In genomic region chr5:105740242-105740641, GRCh38 we compare ENCODE assay signal across 19 cellular contexts.
DNase-seq lines count a peak whose midpoint lies in the region; ATAC-seq, FAIRE-seq and TF ChIP-seq lines count a peak whose summit lies in the region.
"Had no signal": no experiment of that assay in that cellular context is flagged by ENCODE, and none has a peak within 500 bp of the region (broad histone marks: within the 10 kb centered on the region; RNA-seq: fewer than 3 reads in every experiment).

No MANE protein-coding gene starts in this region.

- SMC1A ChIA-PET in GM12878 (lab: Charles Lee; ENCODE audit: uncharacterized antibody, unreplicated experiment) = interaction anchor here (0.6 kb wide), 1 partner anchor 1221 kb away, joined by 3 read pairs; no protein-coding TSS in a partner anchor

- H3K9me2 ChIP-seq in GM23338 (ENCODE audit: insufficient read depth) = no peaks in the 10 kb centered on the region

- intact Hi-C loops in GM12878 (cut with micrococcal nuclease; ENCODE audit: unreplicated experiment) = no loop called here

- H3K4me3 ChIP-seq in GM23338 (no peak overlapping the region), KMS-11 (IDR thresholded peaks at IDR 0.05; ENCODE audit: insufficient read depth, low read depth, low read length) (no peak overlapping the region), GM12878 (no peak overlapping the region), coronary artery (no peak overlapping the region)
- H3K4me3 ChIP-seq: GM23248 had no signal

- DNase-seq in ELR (ENCODE audit: low read depth) (peak; percentile 35), GM23338 (ENCODE audit: low spot score) (peak; percentile 3), GM12878 (ENCODE audit: low read depth, low spot score) (no peak), activated gamma-delta T cell (lab: John Stamatoyannopoulos, UW) (no peak), NCI-H510A treated with DMSO at 0.1 percent for 48 hours (lab: John Stamatoyannopoulos, UW) (no peak), coronary artery (ENCODE audit: low spot score) (no peak), dermis blood vessel endothelial cell (no peak)
- DNase-seq: Calu3; CD4-positive, alpha-beta memory T cell; DMS79; GM23248; HFFc6; NCI-H1436 treated with DMSO at 0.1 percent for 48 hours; NCI-H2029 treated with DMSO at 0.1 percent for 48 hours; NCI-H82 had no signal

- no peaks in the 10 kb centered on the region for H3K36me3 Mint-ChIP-seq in GM23338 (ENCODE audit: low read depth)
- H3K36me3 Mint-ChIP-seq: CD4-positive, alpha-beta memory T cell had no signal

- TF ChIP-seq POLR2A in GM12878 (IDR thresholded peaks at IDR 0.05; ENCODE audit: low read depth, low read length) = no peak

- H3K4me1 ChIP-seq in GM23338 (ENCODE audit: insufficient read depth) = no peaks in the 10 kb centered on the region; the same call in 1 of the 2 replicates
- H3K4me1 ChIP-seq in KMS-11 (ENCODE audit: low read depth, poor library complexity, severe bottlenecking) = peaks cover 11% of the 10 kb centered on the region
- no peaks in the 10 kb centered on the region for H3K4me1 ChIP-seq in GM12878 (ENCODE audit: control insufficient read depth, insufficient read depth, low read length)

- no peak overlapping the region for H3K27ac ChIP-seq in GM23338 (ENCODE audit: low read depth)
- no peak overlapping the region for H3K27ac ChIP-seq in KMS-11
- H3K27ac ChIP-seq in GM12878 (ENCODE audit: control insufficient read depth, insufficient read depth) = no peak overlapping the region
- H3K27ac ChIP-seq in coronary artery = no peak overlapping the region
- H3K27ac ChIP-seq: GM23248 had no signal

- H3K4me2 ChIP-seq in GM23338 (no peak overlapping the region), KMS-11 (0 out of 2 replicates have a peak overlapping the region, but pooled peaks have one; percentile 24), GM12878 (ENCODE audit: control insufficient read depth, insufficient read depth) (no peak overlapping the region)

- H3K9me3 Mint-ChIP-seq in GM23338 = no peaks in the 10 kb centered on the region; the same call in 2 of the 3 replicates

- no peak overlapping the region for H3K27ac Mint-ChIP-seq in GM23338
- H3K27ac Mint-ChIP-seq: CD4-positive, alpha-beta memory T cell; HFFc6; T-helper 2 cell treated with Interferon-gamma antibody and Interleukin-4, amounts not matched to agents 5 μg/mL and 100 μg/mL, for 36 hours had no signal

- H4K20me1 ChIP-seq in GM23338 (replicated peaks; ENCODE audit: insufficient read depth) (no peaks in the 10 kb centered on the region), KMS-11 (ENCODE audit: insufficient read depth) (no peaks in the 10 kb centered on the region), GM12878 (ENCODE audit: control insufficient read depth, insufficient read depth) (no peaks in the 10 kb centered on the region)

- RAD21 ChIA-PET in GM12878 (lab: Charles Lee; ENCODE audit: unreplicated experiment) = no interaction called here

- H2AFZ ChIP-seq in GM23338 (no peak overlapping the region), KMS-11 (ENCODE audit: low read depth) (no peak overlapping the region; the same call in 1 of the 2 replicates), GM12878 (ENCODE audit: control insufficient read depth, low read depth, low read length) (peak overlapping the region; percentile 24)
- H2AFZ ChIP-seq: GM23248 had no signal

- H3K27me3 ChIP-seq in GM23338 (ENCODE audit: insufficient read depth) (no peaks in the 10 kb centered on the region), KMS-11 (ENCODE audit: insufficient read depth, low read depth) (no peaks in the 10 kb centered on the region), GM12878 (replicated peaks in 1 of 2; ENCODE audit: control insufficient read depth in 2 of 2, insufficient read depth in 2 of 2, low read length in 1 of 2) (no peaks in the 10 kb centered on the region)

- no peak for FAIRE-seq in GM12878 (lab: Jason Lieb, UNC)
- FAIRE-seq: GM18507, HTR-8/SVneo had no signal

- no peaks in the 10 kb centered on the region for H3K36me3 ChIP-seq in GM23338 (ENCODE audit: insufficient read depth)
- no peaks in the 10 kb centered on the region for H3K36me3 ChIP-seq in KMS-11 (ENCODE audit: insufficient read depth)
- no peaks in the 10 kb centered on the region for H3K36me3 ChIP-seq in GM12878 (ENCODE audit: control insufficient read depth in 2 of 2, insufficient read depth in 2 of 2, low read length in 1 of 2)

- H3K79me2 ChIP-seq in GM23338 (replicated peaks; ENCODE audit: insufficient read depth) (no peaks in the 10 kb centered on the region), KMS-11 (ENCODE audit: insufficient read depth, low read depth) (no peaks in the 10 kb centered on the region), GM12878 (ENCODE audit: control insufficient read depth, insufficient read depth, low read length) (no peaks in the 10 kb centered on the region)

- H3K9ac ChIP-seq in KMS-11 (no peak overlapping the region), GM12878 (ENCODE audit: control insufficient read depth, insufficient read depth, low read length) (no peak overlapping the region)
- H3K9ac ChIP-seq: GM23248 had no signal

- ATAC-seq in GM23338 (no peak), GM12878 (peak; percentile 75)

- TF ChIP-seq CTCF in GM23338 (conservative IDR thresholded peaks at IDR 0.05; ENCODE audit: low read depth in 2 of 2) = no peak
- no peak for TF ChIP-seq CTCF in KMS-11 (conservative IDR thresholded peaks at IDR 0.05; ENCODE audit: low read depth, low read length)
- no peak for TF ChIP-seq CTCF in GM12878 (IDR thresholded peaks at IDR 0.05 in 2 of 3, conservative IDR thresholded peaks at IDR 0.05 in 1 of 3; ENCODE audit: control insufficient read depth in 2 of 3, extremely low read depth in 1 of 3, insufficient read depth in 1 of 3, low read depth in 3 of 3, low read length in 3 of 3)
- TF ChIP-seq CTCF in coronary artery (IDR thresholded peaks at IDR 0.05) = no peak

- POLR2A ChIA-PET in GM12878 (lab: Charles Lee) = no interaction called here

- in situ Hi-C loops in GM12878 (cut with MboI) = no loop called here

- no peaks in the 10 kb centered on the region for H3K9me3 ChIP-seq in GM12878 (replicated peaks; ENCODE audit: control insufficient read depth, insufficient read depth, low read length)

- H3K4me1 Mint-ChIP-seq in GM23338 = peaks cover 3% of the 10 kb centered on the region; the same call in 2 of the 3 replicates
- H3K4me1 Mint-ChIP-seq: CD4-positive, alpha-beta memory T cell had no signal

- no peak for TF ChIP-seq RAD21 in GM12878 (IDR thresholded peaks at IDR 0.05; ENCODE audit: insufficient read depth, low read depth, low read length)

- H3K4me3 Mint-ChIP-seq in GM23338 = no peak overlapping the region
- H3K4me3 Mint-ChIP-seq: CD4-positive, alpha-beta memory T cell; HFFc6; T-helper 2 cell treated with Interferon-gamma antibody and Interleukin-4, amounts not matched to agents 5 μg/mL and 100 μg/mL, for 36 hours had no signal

- 3% methylated on average over 3 of the region's 3 CpGs for WGBS in GM12878 (ENCODE audit: insufficient coverage, insufficient replicate concordance, low lambda C conversion rate, missing lambda C conversion rate)

- no peak for TF ChIP-seq EP300 in GM12878 (IDR thresholded peaks at IDR 0.05; ENCODE audit: borderline replicate concordance in 1 of 2, control insufficient read depth in 1 of 2, low read depth in 2 of 2, low read length in 2 of 2)

- H3F3A ChIP-seq in GM23338 (replicated peaks; ENCODE audit: low read depth) = no peaks in the 10 kb centered on the region

- peaks cover 1% of the 10 kb centered on the region for H3K27me3 Mint-ChIP-seq in GM23338 (ENCODE audit: insufficient read depth, low read depth, poor library complexity)
- H3K27me3 Mint-ChIP-seq: CD4-positive, alpha-beta memory T cell had no signal

- CTCF ChIA-PET in GM12878 (lab: Yijun Ruan, JAX) = no interaction called here

- no TSS peak for BruUV-seq in GM12878 (replicated peaks; lab: Mats Ljungman, UMichigan)

TF ChIP-seq in GM12878, 131 proteins besides CTCF, POLR2A, EP300 and RAD21:
- peak; percentile 36; the same call in 1 of the 2 replicates for TF ChIP-seq SPI1 (IDR thresholded peaks at IDR 0.05; ENCODE audit: borderline replicate concordance, insufficient read depth, low read depth, low read length)
- TF ChIP-seq ZNF592 (IDR thresholded peaks at IDR 0.05) = no peak
TF ChIP-seq in GM12878: peak in this region for 1.

Comparison
In these comparisons a context has a peak if more than half of its experiments do, and no peak if none do; other contexts are left out.
1. DNase-seq: peak in ELR (single experiment) and GM23338 (single experiment); none in GM12878 (single experiment), activated gamma-delta T cell (single experiment), NCI-H510A treated with DMSO at 0.1 percent for 48 hours (single experiment), coronary artery (single experiment) and dermis blood vessel endothelial cell (single experiment).